27 cellular contexts compared by ENCODE assay signal in genomic region chr6:93086351-93086750, GRCh38.
A peak's percentile ranks its signal among the peaks of the same experiment; 100 is the strongest.
DNase-seq lines count a peak whose midpoint lies in the region; ATAC-seq, FAIRE-seq and TF ChIP-seq lines count a peak whose summit lies in the region.
"Had no signal": no experiment of that assay in that cellular context is flagged by ENCODE, and none has a peak within 500 bp of the region (broad histone marks: within the 10 kb centered on the region; RNA-seq: fewer than 3 reads in every experiment).

No MANE protein-coding gene starts in this region.

- TF ChIP-seq CTCF in H1 (IDR thresholded peaks at IDR 0.05; ENCODE audit: control extremely low read depth in 1 of 3, insufficient read depth in 1 of 3, low read depth in 1 of 3, low read length in 3 of 3) (no peak), pancreas (IDR thresholded peaks at IDR 0.05) (no peak)

- peaks cover 59% of the 10 kb centered on the region for H3K4me1 ChIP-seq in HUES48 (ENCODE audit: control insufficient read depth, insufficient read depth, low read length)
- H3K4me1 ChIP-seq in H1 (replicated peaks in 1 of 4; ENCODE audit: control insufficient read depth in 3 of 4, insufficient read depth in 4 of 4, low read length in 3 of 4) = peaks cover 0 to 9% (median 3%) of the 10 kb centered on the region in 4 experiments; a peak in 2 of 7 replicates
- peaks cover 1 to 9% of the 10 kb centered on the region in 2 donors for H3K4me1 ChIP-seq in neuronal stem cell (ENCODE audit: control insufficient read depth in 2 of 2, insufficient read depth in 1 of 2, low read depth in 1 of 2, low read length in 2 of 2)
- H3K4me1 ChIP-seq in pancreas = peaks cover 0 to 5% (median 0%) of the 10 kb centered on the region in 3 donors
- H3K4me1 ChIP-seq: A549, BE2C had no signal

- no peak for TF ChIP-seq RAD21 in H1 (IDR thresholded peaks at IDR 0.05 in 1 of 2, conservative IDR thresholded peaks at IDR 0.05 in 1 of 2; ENCODE audit: low read depth in 2 of 2, low read length in 2 of 2)

- H3K18ac ChIP-seq in H1 (ENCODE audit: extremely low read depth, low read length) = no peak overlapping the region
- no peak overlapping the region for H3K18ac ChIP-seq in neuronal stem cell (ENCODE audit: low read length)

- peak overlapping the region; percentile 64 for H3K27ac ChIP-seq in HUES48 (ENCODE audit: low read depth, low read length)
- H3K27ac ChIP-seq in H1 (ENCODE audit: low read depth, low read length) = no peak overlapping the region
- H3K27ac ChIP-seq in neuronal stem cell (replicated peaks; ENCODE audit: low read length) = no peak overlapping the region
- H3K27ac ChIP-seq in pancreas = no peak overlapping the region
- H3K27ac ChIP-seq: A549; BLaER1 treated with 17β-estradiol and CSF1 and Interleukin-3, amounts not matched to agents 10 nM and 100 nM; GM23248 had no signal

- H2BK20ac ChIP-seq in H1 (ENCODE audit: low read length) = no peak overlapping the region

- H2BK120ac ChIP-seq in H1 (replicated peaks; ENCODE audit: low read depth, low read length) (no peak overlapping the region), neuronal stem cell (ENCODE audit: low read depth, low read length) (no peak overlapping the region)

- H2BK5ac ChIP-seq in H1 (ENCODE audit: low read depth, low read length) (no peak overlapping the region), neuronal stem cell (ENCODE audit: low read length) (no peak overlapping the region)

- H3K9me3 ChIP-seq in HUES48 (ENCODE audit: control insufficient read depth, insufficient read depth, low read length) (no peaks in the 10 kb centered on the region), H1 (ENCODE audit: insufficient read depth in 2 of 2, low read depth in 1 of 2, low read length in 1 of 2) (no peaks in the 10 kb centered on the region), neuronal stem cell (replicated peaks in 1 of 2; ENCODE audit: control insufficient read depth in 2 of 2, insufficient read depth in 1 of 2, low read depth in 1 of 2, low read length in 2 of 2) (no peaks in the 10 kb centered on the region), pancreas (no peaks in the 10 kb centered on the region)
- H3K9me3 ChIP-seq: A549; BE2C; BLaER1 treated with 17β-estradiol and CSF1 and Interleukin-3, amounts not matched to agents 10 nM and 100 nM; HAP-1 had no signal

- peak; percentile 24 for FAIRE-seq in H1 (lab: Jason Lieb, UNC)
- FAIRE-seq in pancreas (lab: Jason Lieb, UNC) = no peak
- FAIRE-seq: A549, D721Med, GM12878, GM19239, H54 had no signal

- H3K79me2 ChIP-seq in H1 (ENCODE audit: control insufficient read depth in 1 of 2, insufficient read depth in 2 of 2, low read length in 2 of 2) = no peaks in the 10 kb centered on the region

- H3K23ac ChIP-seq in H1 (ENCODE audit: insufficient read length) = no peak overlapping the region
- no peak overlapping the region for H3K23ac ChIP-seq in neuronal stem cell (ENCODE audit: low read depth, low read length, poor library complexity)

- no peak for TF ChIP-seq POLR2A in H1 (IDR thresholded peaks at IDR 0.05; ENCODE audit: control extremely low read depth in 1 of 2, low read depth in 2 of 2, low read length in 2 of 2)

- POLR2A ChIA-PET in H1 (lab: Charles Lee; ENCODE audit: partially characterized antibody) = no interaction called here

- no peaks in the 10 kb centered on the region for H3K23me2 ChIP-seq in H1 (ENCODE audit: low read depth, low read length)

- H3K36me3 ChIP-seq in HUES48 (ENCODE audit: control insufficient read depth, insufficient read depth, low read length) (no peaks in the 10 kb centered on the region), H1 (ENCODE audit: control insufficient read depth in 2 of 4, insufficient read depth in 4 of 4, low read length in 3 of 4) (no peaks in the 10 kb centered on the region), neuronal stem cell (replicated peaks in 1 of 2; ENCODE audit: control insufficient read depth in 2 of 2, insufficient read depth in 2 of 2, low read length in 2 of 2) (no peaks in the 10 kb centered on the region), pancreas (no peaks in the 10 kb centered on the region)
- H3K36me3 ChIP-seq: BE2C; BLaER1 treated with 17β-estradiol and CSF1 and Interleukin-3, amounts not matched to agents 10 nM and 100 nM; HAP-1 had no signal

- H4K8ac ChIP-seq in H1 (ENCODE audit: extremely low read depth, insufficient read depth, low read length) (no peak overlapping the region), neuronal stem cell (ENCODE audit: low read depth, low read length) (no peak overlapping the region)

- peak overlapping the region; percentile 32; the same call in 1 of the 2 replicates for H3K4me3 ChIP-seq in HUES48 (ENCODE audit: low read depth, low read length)
- H3K4me3 ChIP-seq in H1 (ENCODE audit: extremely low read depth in 1 of 4, insufficient read depth in 2 of 4, low read depth in 3 of 4, low read length in 4 of 4) = no peak overlapping the region
- H3K4me3 ChIP-seq in neuronal stem cell (ENCODE audit: low read length in 2 of 2) = no peak overlapping the region
- no peak overlapping the region for H3K4me3 ChIP-seq in pancreas
- H3K4me3 ChIP-seq: A549; BLaER1 treated with 17β-estradiol and CSF1 and Interleukin-3, amounts not matched to agents 10 nM and 100 nM; GM12878; GM23248; HAP-1 had no signal

- no peaks in the 10 kb centered on the region for H4K20me1 ChIP-seq in H1 (replicated peaks in 1 of 2; ENCODE audit: control insufficient read depth in 1 of 2, insufficient read depth in 2 of 2, low read length in 2 of 2)
- H4K20me1 ChIP-seq: BLaER1 treated with 17β-estradiol and CSF1 and Interleukin-3, amounts not matched to agents 10 nM and 100 nM had no signal

- CTCF ChIA-PET in H1 (lab: Charles Lee; ENCODE audit: partially characterized antibody) = interaction anchor here (1.7 kb wide), 1 partner anchor 50 kb away, joined by 3 read pairs; no protein-coding TSS in a partner anchor

- no peaks in the 10 kb centered on the region for H3K27me3 ChIP-seq in HUES48 (ENCODE audit: control insufficient read depth, insufficient read depth, low read length)
- no peaks in the 10 kb centered on the region for H3K27me3 ChIP-seq in H1 (replicated peaks in 1 of 4; ENCODE audit: control insufficient read depth in 3 of 4, extremely low read depth in 1 of 4, insufficient read depth in 3 of 4, low read length in 3 of 4)
- no peaks in the 10 kb centered on the region for H3K27me3 ChIP-seq in neuronal stem cell (ENCODE audit: control insufficient read depth in 3 of 3, insufficient read depth in 3 of 3, low read depth in 1 of 3, low read length in 3 of 3)
- H3K27me3 ChIP-seq in pancreas = no peaks in the 10 kb centered on the region
- H3K27me3 ChIP-seq: BE2C; BLaER1 treated with 17β-estradiol and CSF1 and Interleukin-3, amounts not matched to agents 10 nM and 100 nM had no signal

- H2AK5ac ChIP-seq in H1 (ENCODE audit: low read depth, low read length) (no peak overlapping the region), neuronal stem cell (ENCODE audit: low read depth, low read length) (no peak overlapping the region)

- H3K36me3 Mint-ChIP-seq in activated naive CD4-positive, alpha-beta T cell treated with anti-CD3 and anti-CD28 coated beads, Interleukin-2, amount 50 U/mL, for 72 hours = peaks cover 0 to 4% of the 10 kb centered on the region in 2 donors
- H3K36me3 Mint-ChIP-seq: CD14-positive monocyte; CD8-positive, alpha-beta memory T cell had no signal

- H2AFZ ChIP-seq in H1 (ENCODE audit: low read length) = no peak overlapping the region
- peak overlapping the region; percentile 25 for H2AFZ ChIP-seq in neuronal stem cell (ENCODE audit: low read length)
- H2AFZ ChIP-seq: GM23248 had no signal

- no peak for DNase-seq in H1 (ENCODE audit: low read depth in 1 of 2, low spot score in 2 of 2)
- DNase-seq in neuronal stem cell (ENCODE audit: low spot score) = no peak
- DNase-seq in stimulated activated naive CD4-positive, alpha-beta T cell (lab: John Stamatoyannopoulos, UW) = no peak
- no peak for DNase-seq in activated naive CD4-positive, alpha-beta T cell treated with anti-CD3 and anti-CD28 coated beads, Interleukin-2, amount 50 U/mL, for 72 hours (ENCODE audit: low spot score in 2 of 2)
- no peak for DNase-seq in pancreas
- DNase-seq in left ventricle myocardium superior = no peak
- DNase-seq: 8988T; ACHN; AML-193; BE2C; CD4-positive, alpha-beta T cell; CD8-positive, alpha-beta memory T cell; DMS 273 treated with DMSO at 0.1 percent for 48 hours; DMS79; EL; GDM1; GM23248; HFFc6 had no signal

- peak overlapping the region; percentile 53 for H4K5ac ChIP-seq in H1 (ENCODE audit: insufficient read length, low read depth, low read length)

- intact Hi-C loops in pancreas (cut with DNase I) (no loop called here), left ventricle myocardium superior (cut with micrococcal nuclease) (no loop called here)

- H3K9me3 Mint-ChIP-seq in activated naive CD4-positive, alpha-beta T cell treated with anti-CD3 and anti-CD28 coated beads, Interleukin-2, amount 50 U/mL, for 72 hours = peaks cover 0 to 8% of the 10 kb centered on the region in 2 donors
- H3K9me3 Mint-ChIP-seq: CD14-positive monocyte had no signal

- no peak overlapping the region for H3K27ac Mint-ChIP-seq in activated naive CD4-positive, alpha-beta T cell treated with anti-CD3 and anti-CD28 coated beads, Interleukin-2, amount 50 U/mL, for 72 hours
- H3K27ac Mint-ChIP-seq: CD14-positive monocyte; CD4-positive, alpha-beta T cell; CD8-positive, alpha-beta memory T cell; HFFc6 had no signal

- H3K4ac ChIP-seq in H1 (replicated peaks; ENCODE audit: insufficient read length, low read depth, low read length) (no peak overlapping the region), neuronal stem cell (ENCODE audit: low read length) (no peak overlapping the region)

- H2BK15ac ChIP-seq in H1 (ENCODE audit: low read length) = no peak overlapping the region
- H2BK15ac ChIP-seq in neuronal stem cell (ENCODE audit: low read length) = no peak overlapping the region

- no peaks in the 10 kb centered on the region for H3K79me1 ChIP-seq in H1 (ENCODE audit: low read depth, low read length)
- H3K79me1 ChIP-seq in neuronal stem cell (ENCODE audit: low read depth, low read length) = no peaks in the 10 kb centered on the region

- no peak for ATAC-seq in activated naive CD4-positive, alpha-beta T cell treated with anti-CD3 and anti-CD28 coated beads, Interleukin-2, amount 50 U/mL, for 72 hours
- no peak for ATAC-seq in pancreas
- no peak for ATAC-seq in left ventricle myocardium superior
- ATAC-seq: A549, GM12878 had no signal

- no peak overlapping the region for H3K56ac ChIP-seq in H1 (replicated peaks; ENCODE audit: insufficient read length, low read depth, low read length)

- H3K9ac ChIP-seq in HUES48 (ENCODE audit: low read depth, low read length) (0 out of 2 replicates have a peak overlapping the region, but pooled peaks have one; percentile 9), H1 (replicated peaks in 1 of 4; ENCODE audit: extremely low read depth in 1 of 4, low read depth in 3 of 4, low read length in 3 of 4) (no peak overlapping the region), neuronal stem cell (ENCODE audit: low read depth, low read length, poor library complexity) (no peak overlapping the region)
- H3K9ac ChIP-seq: BLaER1 treated with 17β-estradiol and CSF1 and Interleukin-3, amounts not matched to agents 10 nM and 100 nM; GM23248 had no signal

- H3K14ac ChIP-seq in H1 (ENCODE audit: insufficient read length) (no peak overlapping the region), neuronal stem cell (ENCODE audit: low read length) (no peak overlapping the region)

- no peak for TF ChIP-seq EP300 in H1 (IDR thresholded peaks at IDR 0.05; ENCODE audit: borderline replicate concordance in 1 of 2, low read depth in 2 of 2, low read length in 2 of 2)

- H2BK12ac ChIP-seq in H1 (ENCODE audit: low read depth, low read length) (no peak overlapping the region), neuronal stem cell (ENCODE audit: low read length) (no peak overlapping the region)

- H4K91ac ChIP-seq in H1 (replicated peaks; ENCODE audit: insufficient read length, low read length) (no peak overlapping the region), neuronal stem cell (ENCODE audit: low read depth, low read length, poor library complexity) (no peak overlapping the region)

- H3K4me2 ChIP-seq in H1 (ENCODE audit: insufficient read depth in 1 of 2, low read depth in 2 of 2, low read length in 2 of 2) (no peak overlapping the region; a peak in 1 of 4 replicates), neuronal stem cell (ENCODE audit: insufficient read depth, low read length, poor library complexity, severe bottlenecking) (no peak overlapping the region)
- H3K4me2 ChIP-seq: A549; BLaER1 treated with 17β-estradiol and CSF1 and Interleukin-3, amounts not matched to agents 10 nM and 100 nM had no signal
